1 cellular context compared by ENCODE assay signal in the genomic region with DNA sequence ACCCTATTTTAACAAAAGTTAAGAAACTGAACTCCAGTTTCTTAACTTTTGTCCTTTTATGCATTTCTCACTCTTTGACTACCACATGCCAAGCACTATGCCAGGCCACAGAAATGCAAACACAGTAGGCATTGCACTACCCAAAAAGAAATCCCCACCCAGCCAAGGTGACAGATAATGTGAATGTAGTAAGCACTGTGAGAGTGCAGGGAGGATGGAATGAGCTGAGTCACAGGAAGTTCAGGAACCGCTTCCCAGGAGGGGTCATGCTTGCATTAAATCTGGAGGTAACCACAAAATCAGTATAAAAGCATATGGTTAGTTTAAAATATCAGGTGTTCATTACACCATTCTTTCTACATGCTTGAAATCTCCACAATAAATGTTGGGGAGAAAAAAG.
TF ChIP-seq lines count a peak whose summit lies in the region.

No MANE protein-coding gene starts in this region.

TF ChIP-seq in SK-N-SH, 30 proteins besides CTCF, POLR2A, EP300 and RAD21 (continued from another document):
- TF ChIP-seq REST (IDR thresholded peaks at IDR 0.05; ENCODE audit: low read depth, low read length) (peak; percentile 46; the same call in 1 of the 2 replicates), ZBTB33 (IDR thresholded peaks at IDR 0.05; ENCODE audit: borderline replicate concordance, low read depth) (peak; percentile 56; the same call in 1 of the 2 replicates), JUND (IDR thresholded peaks at IDR 0.05) (peak; percentile 92), SIN3A (IDR thresholded peaks at IDR 0.05; ENCODE audit: borderline replicate concordance, low read depth, low read length) (0 out of 2 replicates have a peak, but pooled peaks have one; percentile 60), NFIC (IDR thresholded peaks at IDR 0.05; ENCODE audit: borderline replicate concordance) (peak; percentile 88), RXRA (IDR thresholded peaks at IDR 0.05; ENCODE audit: borderline replicate concordance, low read depth) (peak; percentile 92), TEAD4 (IDR thresholded peaks at IDR 0.05; ENCODE audit: borderline replicate concordance, insufficient read depth) (peak; percentile 80; the same call in 1 of the 2 replicates), PBX3 (IDR thresholded peaks at IDR 0.05) (peak; percentile 77), GABPA (IDR thresholded peaks at IDR 0.05; ENCODE audit: low read depth) (peak; percentile 67), POLR2AphosphoS5 (IDR thresholded peaks at IDR 0.05; ENCODE audit: low read depth, low read length) (peak; percentile 42; the same call in 1 of the 2 replicates), FOSL2 (IDR thresholded peaks at IDR 0.05; ENCODE audit: borderline replicate concordance, low read depth) (peak; percentile 90), TCF12 (IDR thresholded peaks at IDR 0.05) (peak; percentile 96), TAF1 (IDR thresholded peaks at IDR 0.05; ENCODE audit: borderline replicate concordance, low read depth, low read length) (no peak), GATA2 (CRISPR knock-in tag; IDR thresholded peaks at IDR 0.05) (no peak), NRF1 (IDR thresholded peaks at IDR 0.05; ENCODE audit: low read depth, low read length) (no peak)
- TF ChIP-seq, protein P1, sequence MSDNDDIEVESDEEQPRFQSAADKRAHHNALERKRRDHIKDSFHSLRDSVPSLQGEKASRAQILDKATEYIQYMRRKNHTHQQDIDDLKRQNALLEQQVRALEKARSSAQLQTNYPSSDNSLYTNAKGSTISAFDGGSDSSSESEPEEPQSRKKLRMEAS (IDR thresholded peaks at IDR 0.05; ENCODE audit: low read depth), result peak; percentile 91
TF ChIP-seq in SK-N-SH: peak in this region for 14.
